In the genomic region with DNA sequence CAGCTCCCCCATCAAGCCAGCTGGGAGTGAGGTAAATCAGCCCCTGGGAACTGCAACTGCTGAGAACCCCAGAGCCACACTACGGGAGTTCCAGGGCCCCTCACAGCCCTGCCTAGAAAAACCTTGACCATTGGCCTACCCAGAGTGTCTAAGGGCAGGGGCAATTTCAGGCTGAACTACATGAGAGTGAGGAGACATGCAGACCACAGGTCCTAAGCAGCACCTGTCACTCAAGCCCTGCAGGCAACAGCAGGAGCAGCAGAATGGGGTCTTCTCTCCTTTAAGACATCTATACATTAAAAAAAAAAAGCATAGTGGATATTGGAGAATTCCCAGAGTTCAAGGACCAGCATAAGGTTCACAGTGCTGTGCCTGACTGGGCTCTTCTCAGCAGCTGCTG, we compare ENCODE assay signal across 1 cellular context.
TF ChIP-seq lines count a peak whose summit lies in the region.

No MANE protein-coding gene starts in this region.

TF ChIP-seq in GM12878, 131 proteins besides CTCF, POLR2A, EP300 and RAD21:
- TF ChIP-seq, protein P1, sequence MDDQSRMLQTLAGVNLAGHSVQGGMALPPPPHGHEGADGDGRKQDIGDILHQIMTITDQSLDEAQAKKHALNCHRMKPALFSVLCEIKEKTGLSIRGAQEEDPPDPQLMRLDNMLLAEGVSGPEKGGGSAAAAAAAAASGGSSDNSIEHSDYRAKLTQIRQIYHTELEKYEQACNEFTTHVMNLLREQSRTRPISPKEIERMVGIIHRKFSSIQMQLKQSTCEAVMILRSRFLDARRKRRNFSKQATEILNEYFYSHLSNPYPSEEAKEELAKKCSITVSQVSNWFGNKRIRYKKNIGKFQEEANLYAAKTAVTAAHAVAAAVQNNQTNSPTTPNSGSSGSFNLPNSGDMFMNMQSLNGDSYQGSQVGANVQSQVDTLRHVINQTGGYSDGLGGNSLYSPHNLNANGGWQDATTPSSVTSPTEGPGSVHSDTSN (IDR thresholded peaks at IDR 0.05; ENCODE audit: insufficient replicate concordance, low read depth, low read length) = peak; percentile 50
- no peak for TF ChIP-seq FOXK2 (IDR thresholded peaks at IDR 0.05)
- TF ChIP-seq, protein P2, sequence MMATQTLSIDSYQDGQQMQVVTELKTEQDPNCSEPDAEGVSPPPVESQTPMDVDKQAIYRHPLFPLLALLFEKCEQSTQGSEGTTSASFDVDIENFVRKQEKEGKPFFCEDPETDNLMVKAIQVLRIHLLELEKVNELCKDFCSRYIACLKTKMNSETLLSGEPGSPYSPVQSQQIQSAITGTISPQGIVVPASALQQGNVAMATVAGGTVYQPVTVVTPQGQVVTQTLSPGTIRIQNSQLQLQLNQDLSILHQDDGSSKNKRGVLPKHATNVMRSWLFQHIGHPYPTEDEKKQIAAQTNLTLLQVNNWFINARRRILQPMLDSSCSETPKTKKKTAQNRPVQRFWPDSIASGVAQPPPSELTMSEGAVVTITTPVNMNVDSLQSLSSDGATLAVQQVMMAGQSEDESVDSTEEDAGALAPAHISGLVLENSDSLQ (IDR thresholded peaks at IDR 0.05) = peak; percentile 72
- TF ChIP-seq SMARCA5 (IDR thresholded peaks at IDR 0.05) = no peak
